36 cellular contexts compared by ENCODE assay signal in genomic region chr4:103044183-103044582, GRCh38. TPM values are rescaled to one million over a fixed set of nuclear protein-coding genes. Genes with fewer than 3 reads are reported as not detected.
"Had no signal": no experiment of that assay in that cellular context is flagged by ENCODE, and none has a peak within 500 bp of the region (broad histone marks: within the 10 kb centered on the region; RNA-seq: fewer than 3 reads in every experiment).

No MANE protein-coding gene starts in this region.

- H3K4me3 ChIP-seq: MG63 had no signal

- DNase-seq: Karpas-422, Kasumi-1, MG63, MM.1S, MV-4-11, NCI-H1048, NCI-H1092, NCI-H1092 treated with DMSO at 0.1 percent for 48 hours, NCI-H1105, NCI-H1105 treated with DMSO at 0.1 percent for 48 hours, NCI-H1417, NCI-H1417 treated with DMSO at 0.1 percent for 48 hours, NCI-H1436, NCI-H1436 treated with DMSO at 0.1 percent for 48 hours, NCI-H146, NCI-H1694, NCI-H1694 treated with DMSO at 0.1 percent for 48 hours, NCI-H187, NCI-H187 treated with DMSO at 0.1 percent for 48 hours, NCI-H1930, NCI-H2029, NCI-H2029 treated with DMSO at 0.1 percent for 48 hours, NCI-H2081, NCI-H2107, NCI-H2171, NCI-H2171 treated with DMSO at 0.1 percent for 48 hours, NCI-H2227 treated with DMSO at 0.1 percent for 48 hours, NCI-H226, NCI-H345, NCI-H446, NCI-H446 treated with DMSO at 0.1 percent for 48 hours, NCI-H510A, NCI-H510A treated with DMSO at 0.1 percent for 48 hours, NCI-H524, NCI-H524 treated with DMSO at 0.1 percent for 48 hours had no signal

- H3K27me3 ChIP-seq: MG63 had no signal

- H3K9me3 ChIP-seq: MG63 had no signal

RNA-seq across cellular contexts. Expression of gene SLC9B1, which starts 24.7 kb away (rescaled TPM):
- total RNA-seq: M059J had no signal
